21 cellular contexts compared by ENCODE assay signal in the genomic region with DNA sequence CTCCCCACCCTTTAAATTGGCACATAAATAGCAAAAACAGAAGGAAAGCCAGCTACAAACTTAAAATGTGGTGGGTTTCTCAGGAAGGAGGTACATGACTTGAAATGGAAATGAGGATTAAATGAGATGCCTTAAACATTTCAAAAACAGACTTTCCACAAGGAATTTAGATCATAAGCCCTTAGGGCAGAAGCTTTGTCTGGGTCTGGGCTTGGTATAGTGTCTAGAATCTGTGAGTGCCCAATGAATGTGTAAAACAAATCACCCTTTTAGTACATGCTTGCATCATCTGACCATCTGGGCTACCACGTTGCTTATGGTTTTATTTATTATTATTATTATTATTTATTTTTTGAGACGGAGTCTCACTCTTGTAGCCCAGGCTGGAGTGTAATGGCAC. TPM values are rescaled to one million over a fixed set of nuclear protein-coding genes. Genes with fewer than 3 reads are reported as not detected.
DNase-seq lines count a peak whose midpoint lies in the region; ATAC-seq, FAIRE-seq and TF ChIP-seq lines count a peak whose summit lies in the region.
"Had no signal": no experiment of that assay in that cellular context is flagged by ENCODE, and none has a peak within 500 bp of the region (broad histone marks: within the 10 kb centered on the region; RNA-seq: fewer than 3 reads in every experiment).

No MANE protein-coding gene starts in this region.

- H3K4me2 ChIP-seq in K562 (ENCODE audit: insufficient read depth, low read length): no peak overlapping the region
- H3K4me2 ChIP-seq: KMS-11 had no signal

- H3K27ac Mint-ChIP-seq in activated CD4-positive, alpha-beta T cell treated with anti-CD3 and anti-CD28 coated beads, Interleukin-2, amount 10 ng/mL, durations not matched to agents 24 days and 14 days: no peak overlapping the region
- H3K27ac Mint-ChIP-seq: progenitor cell of endocrine pancreas; stimulated activated naive CD8-positive, alpha-beta T cell treated with anti-CD3 and anti-CD28 coated beads, Interleukin-15, Interleukin-2, amounts not matched to agents 100 ng/mL and 50 ng/mL, for 24 hours had no signal

- CTCF ChIA-PET in K562 (lab: Yijun Ruan, JAX; ENCODE audit: low intra/inter-chr PET ratio): interaction anchor here (0.6 to 2.4 kb wide), 2 partner anchors 69 to 442 kb away, joined by 4 to 19 read pairs; no protein-coding TSS in a partner anchor

- H3K27me3 ChIP-seq in right atrium auricular region: no peaks in the 10 kb centered on the region
- no peaks in the 10 kb centered on the region for H3K27me3 ChIP-seq in K562 (ENCODE audit: control insufficient read depth in 2 of 2, insufficient read depth in 2 of 2, low read length in 2 of 2)

- no peak overlapping the region for H2AFZ ChIP-seq in K562 (ENCODE audit: low read depth, low read length)

- BruUV-seq in K562 (replicated peaks; lab: Mats Ljungman, UMichigan): no TSS peak

- H3K79me2 ChIP-seq in K562 (ENCODE audit: control insufficient read depth, insufficient read depth, low read length): peaks cover 25% of the 10 kb centered on the region; the same call in 2 of the 3 replicates

- H3K9me1 ChIP-seq in K562 (ENCODE audit: control insufficient read depth, insufficient read depth, low read length): no peaks in the 10 kb centered on the region

- ATAC-seq in left cardiac atrium (no peak), K562 (no peak), GM18907 (IDR thresholded peaks at IDR 0.05; ENCODE audit: unreplicated experiment) (no peak), GM18858 (IDR thresholded peaks at IDR 0.05; ENCODE audit: unreplicated experiment) (no peak)
- ATAC-seq: activated T-cell treated with anti-CD3 and anti-CD28 coated beads, Interleukin-2, amount 50 U/mL, for 4 hours; left lobe of liver; SK-N-SH treated with all-trans-retinoic acid at 6 μM for 48 hours had no signal

- in situ Hi-C loops in K562 (cut with MboI): loop anchor here (10.0 kb wide), 1 partner anchor 74 kb away; no protein-coding TSS in a partner anchor

- H3K27me3 Mint-ChIP-seq in activated CD4-positive, alpha-beta T cell treated with anti-CD3 and anti-CD28 coated beads, Interleukin-2, amount 10 ng/mL, durations not matched to agents 24 days and 14 days: peaks cover 12% of the 10 kb centered on the region

- no peak for TF ChIP-seq RAD21 in K562 (CRISPR knock-in tag; conservative IDR thresholded peaks at IDR 0.05 in 1 of 2, IDR thresholded peaks at IDR 0.05 in 1 of 2)

- H3K36me3 ChIP-seq in right atrium auricular region (no peaks in the 10 kb centered on the region), K562 (ENCODE audit: control insufficient read depth, insufficient read depth, low read length) (peaks cover 4% of the 10 kb centered on the region; the same call in 1 of the 3 replicates)

- no peak for FAIRE-seq in K562 (lab: Jason Lieb, UNC)

- no peak overlapping the region for H3K9ac ChIP-seq in K562 (ENCODE audit: insufficient read depth in 1 of 2, low read depth in 2 of 2, low read length in 2 of 2)
- H3K9ac ChIP-seq: KMS-11 had no signal

- TF ChIP-seq CTCF in right atrium auricular region (IDR thresholded peaks at IDR 0.05): no peak
- no peak for TF ChIP-seq CTCF in K562 (IDR thresholded peaks at IDR 0.05 in 2 of 3, conservative IDR thresholded peaks at IDR 0.05 in 1 of 3; ENCODE audit: insufficient read depth in 2 of 3, low read depth in 1 of 3, low read length in 3 of 3)

- H3K36me3 Mint-ChIP-seq in activated CD4-positive, alpha-beta T cell treated with anti-CD3 and anti-CD28 coated beads, Interleukin-2, amount 10 ng/mL, durations not matched to agents 24 days and 14 days (ENCODE audit: low read depth): no peaks in the 10 kb centered on the region
- H3K36me3 Mint-ChIP-seq: CD4-positive, alpha-beta memory T cell had no signal

- 58% methylated on average over 2 of the region's 2 CpGs for WGBS in K562 (ENCODE audit: insufficient coverage, low coverage, missing lambda C conversion rate)

- H3K4me3 ChIP-seq in right atrium auricular region (no peak overlapping the region), K562 (no peak overlapping the region)

- H3K4me1 Mint-ChIP-seq in activated CD4-positive, alpha-beta T cell treated with anti-CD3 and anti-CD28 coated beads, Interleukin-2, amount 10 ng/mL, durations not matched to agents 24 days and 14 days: peaks cover 42% of the 10 kb centered on the region

- POLR2A ChIA-PET in K562 (lab: Yijun Ruan, JAX): interaction anchor here (1.1 to 2.5 kb wide), 3 partner anchors 49 to 112 kb away, joined by 3 to 10 read pairs (median 4); no protein-coding TSS in a partner anchor

- no peak overlapping the region for H3K4me3 Mint-ChIP-seq in activated CD4-positive, alpha-beta T cell treated with anti-CD3 and anti-CD28 coated beads, Interleukin-2, amount 10 ng/mL, durations not matched to agents 24 days and 14 days
- H3K4me3 Mint-ChIP-seq: activated T-cell treated with anti-CD3 and anti-CD28 coated beads, Interleukin-2, amount 50 U/mL, for 4 hours; stimulated activated naive CD8-positive, alpha-beta T cell treated with anti-CD3 and anti-CD28 coated beads, Interleukin-15, Interleukin-2, amounts not matched to agents 100 ng/mL and 50 ng/mL, for 24 hours had no signal

- peaks cover 0 to 6% of the 10 kb centered on the region in 2 donors for H3K9me3 ChIP-seq in right atrium auricular region
- H3K9me3 ChIP-seq in K562 (replicated peaks; ENCODE audit: control insufficient read depth, insufficient read depth, low read depth, low read length): no peaks in the 10 kb centered on the region; the same call in 1 of the 2 replicates

- no peak for DNase-seq in right atrium auricular region (ENCODE audit: low spot score)
- DNase-seq in left cardiac atrium: no peak
- no peak for DNase-seq in K562 (ENCODE audit: extremely low read depth in 1 of 4, low spot score in 3 of 4)
- peak; percentile 70 for DNase-seq in foreskin melanocyte
- DNase-seq in pons (ENCODE audit: low spot score): no peak
- no peak for DNase-seq in activated CD4-positive, alpha-beta T cell treated with anti-CD3 and anti-CD28 coated beads, Interleukin-2, amount 10 ng/mL, durations not matched to agents 24 days and 14 days
- DNase-seq: activated CD4-positive, alpha-beta T cell treated with anti-CD3 and anti-CD28 coated beads for 48 hours; activated gamma-delta T cell treated with Interleukin-2 at 50 U/mL for 16 hours; activated T-cell treated with anti-CD3 and anti-CD28 coated beads, Interleukin-2, amount 50 U/mL, for 4 hours; CD4-positive, alpha-beta memory T cell; hippocampal formation; NCI-H2029 treated with DMSO at 0.1 percent for 48 hours; RPMI8226 had no signal

- no peaks in the 10 kb centered on the region for H4K20me1 ChIP-seq in K562 (replicated peaks; ENCODE audit: control insufficient read depth, insufficient read depth, low read length)

- no peak for TF ChIP-seq POLR2A in K562 (conservative IDR thresholded peaks at IDR 0.05)

- no peaks in the 10 kb centered on the region for H3K9me3 Mint-ChIP-seq in activated CD4-positive, alpha-beta T cell treated with anti-CD3 and anti-CD28 coated beads, Interleukin-2, amount 10 ng/mL, durations not matched to agents 24 days and 14 days
- H3K9me3 Mint-ChIP-seq: activated T-cell treated with anti-CD3 and anti-CD28 coated beads, Interleukin-2, amount 50 U/mL, for 4 hours; CD4-positive, alpha-beta memory T cell; stimulated activated naive CD8-positive, alpha-beta T cell treated with anti-CD3 and anti-CD28 coated beads, Interleukin-15, Interleukin-2, amounts not matched to agents 100 ng/mL and 50 ng/mL, for 24 hours had no signal

- intact Hi-C loops in left cardiac atrium (cut with DNase I) (loop anchor here in 1 of 2 donors (5.0 kb wide), 1 partner anchor 72 kb away; no protein-coding TSS in a partner anchor), K562 (cut with micrococcal nuclease) (no loop called here)
- intact Hi-C loops in activated CD4-positive, alpha-beta T cell treated with anti-CD3 and anti-CD28 coated beads, Interleukin-2, amount 10 ng/mL, durations not matched to agents 24 days and 14 days (cut with micrococcal nuclease): no loop called here

- TF ChIP-seq EP300 in K562 (IDR thresholded peaks at IDR 0.05; ENCODE audit: low read length): no peak

- H3K27ac ChIP-seq in right atrium auricular region (peak overlapping the region; percentile 85 to 88), K562 (ENCODE audit: extremely low read depth, low read depth, low read length) (peak overlapping the region; percentile 5; the same call in 2 of the 3 replicates)
- H3K27ac ChIP-seq: KMS-11, VCaP had no signal

- peaks cover 0 to 38% of the 10 kb centered on the region in 2 donors for H3K4me1 ChIP-seq in right atrium auricular region
- peaks cover 48 to 57% of the 10 kb centered on the region in 2 experiments for H3K4me1 ChIP-seq in K562 (replicated peaks in 1 of 2; ENCODE audit: control insufficient read depth in 2 of 2, insufficient read depth in 2 of 2, low read length in 2 of 2)

TF ChIP-seq in K562, 482 proteins besides CTCF, POLR2A, EP300 and RAD21 (continues in another document):
- TF ChIP-seq, protein P1, sequence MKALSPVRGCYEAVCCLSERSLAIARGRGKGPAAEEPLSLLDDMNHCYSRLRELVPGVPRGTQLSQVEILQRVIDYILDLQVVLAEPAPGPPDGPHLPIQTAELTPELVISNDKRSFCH (CRISPR knock-in tag; IDR thresholded peaks at IDR 0.05): no peak
- TF ChIP-seq, protein P1 (tag; IDR thresholded peaks at IDR 0.05): no peak

RNA-seq across cellular contexts. Expression of a gene that starts 37.1 kb away (rescaled TPM):
- 10 to 100 TPM in 1 of 2 donors, 1 to 10 TPM in 1; 5.4 to 15.1 TPM for total RNA-seq in right atrium auricular region
- 10 to 100 TPM; 20.7 to 28.0 TPM for total RNA-seq in left cardiac atrium
- 19.2 and 27.7 TPM in 2 replicates for total RNA-seq in K562 (2011; cell fraction: chromatin; rRNA removed; ENCODE audit: low replicate concordance)
- total RNA-seq in K562 (2011; cell fraction: nucleolus; rRNA removed): 19.9 and 20.2 TPM in 2 replicates
- 24.8 and 32.7 TPM in 2 replicates for total RNA-seq in K562 (2011; cell fraction: nucleoplasm; rRNA removed)
- total RNA-seq in K562 (2014; rRNA removed): 4.1 and 7.1 TPM in 2 replicates
- 3.7 and 5.2 TPM in 2 replicates for total RNA-seq in K562 (2014; rRNA removed; fragmentation: Illumina TruSeq; extraction: Trizol)
- total RNA-seq in K562 (2015; rRNA removed; fragmentation: Illumina TruSeq; extraction: Trizol): 2.4 and 5.5 TPM in 2 replicates
- 24.9 and 27.6 TPM in 2 replicates for total RNA-seq in K562 (2021)
- 1.3 and 3.0 TPM in 2 replicates for polyA plus RNA-seq in K562 (2011; rRNA removed)
- 2.3 and 2.9 TPM in 2 replicates for polyA plus RNA-seq in K562 (2011; cell fraction: cytosol; rRNA removed)
- 4.5 and 7.2 TPM in 2 replicates for polyA plus RNA-seq in K562 (2011; cell fraction: nucleus; rRNA removed)
- 17.1 and 21.9 TPM in 2 replicates for polyA plus RNA-seq in K562 (2012)
- 16.2 and 20.5 TPM in 2 replicates for polyA plus RNA-seq in K562 (2014; fragmentation: Illumina TruSeq; extraction: Trizol)
- 1 to 10 TPM; 1.2 to 1.4 TPM for polyA plus RNA-seq in K562 (2014; fragmentation: Nextera tagmentation; extraction: Ambion mirVana)
- polyA plus RNA-seq in K562 (2014; rRNA removed): 4.9 and 5.3 TPM in 2 replicates
- polyA minus RNA-seq in K562 (2011; rRNA and poly(A)+ RNA removed): 4.1 and 4.8 TPM in 2 replicates
- 15.2 and 25.1 TPM in 2 replicates for polyA minus RNA-seq in K562 (2011; cell fraction: cytosol; rRNA and poly(A)+ RNA removed)
- 3.4 and 5.2 TPM in 2 replicates for polyA minus RNA-seq in K562 (2011; cell fraction: nucleus; rRNA and poly(A)+ RNA removed)
- total RNA-seq in activated CD4-positive, alpha-beta T cell treated with anti-CD3 and anti-CD28 coated beads, Interleukin-2, amount 10 ng/mL, durations not matched to agents 24 days and 14 days: 0.09 and 0.17 TPM in 2 replicates
- total RNA-seq: CD4-positive, alpha-beta memory T cell had no signal
- polyA plus RNA-seq: CD4-positive, alpha-beta memory T cell had no signal
